ENCODE assay signal across 34 cellular contexts in the genomic region with DNA sequence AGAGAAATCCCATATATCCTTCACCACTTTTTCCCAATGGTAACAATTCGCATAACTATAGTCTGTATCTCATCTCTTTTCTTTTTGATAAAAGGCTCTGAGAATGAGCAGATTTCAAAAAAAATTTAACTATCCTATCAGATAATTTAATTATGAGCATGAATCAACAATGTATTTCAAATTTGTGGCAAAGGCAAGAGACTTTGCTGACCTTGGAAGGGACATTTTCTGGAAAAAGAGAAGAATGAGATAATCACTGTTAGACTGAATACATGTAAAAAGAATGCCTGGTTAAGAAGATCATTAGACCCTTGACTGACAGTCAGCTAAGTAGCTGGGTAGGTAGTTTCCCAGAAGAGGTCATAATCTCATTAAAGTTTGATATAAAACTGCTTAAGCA.
"Had no signal": no experiment of that assay in that cellular context is flagged by ENCODE, and none has a peak within 500 bp of the region (broad histone marks: within the 10 kb centered on the region; RNA-seq: fewer than 3 reads in every experiment).

No MANE protein-coding gene starts in this region.

- H3K4me3 ChIP-seq: MG63 had no signal

- H3K27me3 ChIP-seq: MG63 had no signal

- H3K4me2 ChIP-seq: KMS-11 had no signal

- H3K36me3 ChIP-seq: MG63 had no signal

- DNase-seq: Karpas-422, Kasumi-1, KG1, MG63, MM.1S, MV-4-11, NCI-H1048, NCI-H1092, NCI-H1092 treated with DMSO at 0.1 percent for 48 hours, NCI-H1105, NCI-H1105 treated with DMSO at 0.1 percent for 48 hours, NCI-H1417, NCI-H1417 treated with DMSO at 0.1 percent for 48 hours, NCI-H1436, NCI-H1436 treated with DMSO at 0.1 percent for 48 hours, NCI-H146, NCI-H1694, NCI-H1694 treated with DMSO at 0.1 percent for 48 hours, NCI-H187, NCI-H187 treated with DMSO at 0.1 percent for 48 hours, NCI-H1930, NCI-H2029, NCI-H2029 treated with DMSO at 0.1 percent for 48 hours, NCI-H2081, NCI-H2081 treated with DMSO at 0.1 percent for 48 hours, NCI-H2107, NCI-H2171, NCI-H2171 treated with DMSO at 0.1 percent for 48 hours, NCI-H2227 treated with DMSO at 0.1 percent for 48 hours, NCI-H226, NCI-H345, NCI-H446, NCI-H446 treated with DMSO at 0.1 percent for 48 hours had no signal

- H3K27ac ChIP-seq: KMS-11 had no signal

- H3K9ac ChIP-seq: KMS-11 had no signal
